Comparison of ENCODE assay signal across 22 cellular contexts in the genomic region with DNA sequence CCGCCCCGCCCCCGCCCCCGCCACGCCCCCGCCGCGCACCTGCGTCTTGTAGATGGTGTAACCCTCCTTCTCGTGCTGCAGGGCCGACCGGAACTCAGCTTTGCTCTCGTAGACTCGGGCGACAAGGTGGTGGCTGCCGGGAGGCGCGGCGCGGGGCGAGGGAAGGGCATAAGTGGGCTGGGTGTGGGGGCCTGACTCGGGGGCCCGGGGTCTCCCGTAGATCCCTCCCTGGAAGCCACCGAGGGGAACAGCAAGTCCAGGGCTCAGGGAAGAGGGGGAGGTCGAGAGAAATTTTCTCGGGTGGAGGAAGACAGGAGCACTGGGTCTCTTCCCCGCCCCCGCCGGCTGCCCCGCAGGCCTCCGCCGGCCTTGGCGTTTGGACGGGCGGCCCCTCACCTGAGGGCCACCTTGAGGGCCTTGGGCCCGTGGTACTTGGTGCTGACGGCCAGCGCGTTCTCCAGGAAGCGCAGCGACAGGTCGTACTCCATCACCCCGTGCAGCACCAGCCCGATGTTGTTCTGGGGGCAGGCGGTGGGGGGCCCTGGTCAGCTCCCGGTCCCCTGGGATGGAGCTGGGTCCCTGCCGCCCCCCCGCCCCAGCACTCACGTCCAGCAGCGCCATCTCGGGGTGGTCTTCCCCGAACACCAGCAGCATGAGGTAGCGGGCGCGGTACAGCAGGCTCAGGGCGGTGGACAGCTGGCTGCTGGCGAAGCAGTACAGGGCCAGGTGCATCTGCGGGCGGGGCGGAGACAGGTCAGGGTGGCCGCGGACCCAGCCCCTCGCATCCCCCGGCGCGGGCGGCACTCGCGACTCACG. TPM values are rescaled to one million over a fixed set of nuclear protein-coding genes. Genes with fewer than 3 reads are reported as not detected.
DNase-seq lines count a peak whose midpoint lies in the region; ATAC-seq and TF ChIP-seq lines count a peak whose summit lies in the region.
"Had no signal": no experiment of that assay in that cellular context is flagged by ENCODE, and none has a peak within 500 bp of the region (broad histone marks: within the 10 kb centered on the region; RNA-seq: fewer than 3 reads in every experiment).

No MANE protein-coding gene starts in this region.

- H2AK5ac ChIP-seq in neuronal stem cell (ENCODE audit: low read depth, low read length): no peak overlapping the region

- H3K4me2 ChIP-seq in SK-N-SH (no peak overlapping the region), neuronal stem cell (ENCODE audit: insufficient read depth, low read length, poor library complexity, severe bottlenecking) (no peak overlapping the region)

- no peaks in the 10 kb centered on the region for H3K79me2 ChIP-seq in SK-N-SH (ENCODE audit: insufficient read depth)

- no peak for TF ChIP-seq RAD21 in SK-N-SH (IDR thresholded peaks at IDR 0.05; ENCODE audit: low read length)

- H2AFZ ChIP-seq in SK-N-SH (ENCODE audit: low read depth) (no peak overlapping the region), neuronal stem cell (ENCODE audit: low read length) (no peak overlapping the region)

- no peak overlapping the region for H3K4ac ChIP-seq in neuronal stem cell (ENCODE audit: low read length)

- H4K8ac ChIP-seq in neuronal stem cell (ENCODE audit: low read depth, low read length): no peak overlapping the region

- H3K9ac ChIP-seq in SK-N-SH: no peak overlapping the region
- no peak overlapping the region for H3K9ac ChIP-seq in colonic mucosa (ENCODE audit: low read depth in 2 of 2, low read length in 2 of 2)
- H3K9ac ChIP-seq in neuronal stem cell (ENCODE audit: low read depth, low read length, poor library complexity): no peak overlapping the region

- H3K27ac ChIP-seq in SK-N-SH (ENCODE audit: low read depth in 2 of 2, low read length in 1 of 2): no peak overlapping the region
- H3K27ac ChIP-seq in colonic mucosa: no peak overlapping the region
- no peak overlapping the region for H3K27ac ChIP-seq in neuronal stem cell (replicated peaks; ENCODE audit: low read length)
- H3K27ac ChIP-seq: 22Rv1; BLaER1 treated with 17β-estradiol and CSF1 and Interleukin-3, amounts not matched to agents 10 nM and 100 nM; esophagus squamous epithelium; left lung had no signal

- H3F3A ChIP-seq in SK-N-SH (replicated peaks; ENCODE audit: insufficient read depth): peaks cover 16% of the 10 kb centered on the region

- no peaks in the 10 kb centered on the region for H3K9me3 ChIP-seq in SK-N-SH
- H3K9me3 ChIP-seq in colonic mucosa: no peaks in the 10 kb centered on the region
- H3K9me3 ChIP-seq in neuronal stem cell (replicated peaks in 1 of 2; ENCODE audit: control insufficient read depth in 2 of 2, insufficient read depth in 1 of 2, low read depth in 1 of 2, low read length in 2 of 2): no peaks in the 10 kb centered on the region
- H3K9me3 ChIP-seq: BLaER1 treated with 17β-estradiol and CSF1 and Interleukin-3, amounts not matched to agents 10 nM and 100 nM; esophagus squamous epithelium; left lung had no signal

- CTCF ChIA-PET in SK-N-SH (lab: Yijun Ruan, JAX): no interaction called here

- intact Hi-C loops in colonic mucosa (cut with DNase I): no loop called here

- H3K36me3 ChIP-seq in SK-N-SH (replicated peaks in 1 of 2; ENCODE audit: control insufficient read depth in 1 of 2, insufficient read depth in 2 of 2, low read length in 1 of 2) (peaks cover 0 to 34% of the 10 kb centered on the region in 2 experiments), colonic mucosa (peaks cover 12% of the 10 kb centered on the region), neuronal stem cell (replicated peaks in 1 of 2; ENCODE audit: control insufficient read depth in 2 of 2, insufficient read depth in 2 of 2, low read length in 2 of 2) (peaks cover 7 to 51% of the 10 kb centered on the region in 2 donors)

- peak overlapping the region; percentile 66 for H2BK5ac ChIP-seq in neuronal stem cell (ENCODE audit: low read length)

- H3K4me3 ChIP-seq in SK-N-SH (ENCODE audit: low read depth in 2 of 2, low read length in 1 of 2) (no peak overlapping the region), colonic mucosa (no peak overlapping the region), neuronal stem cell (ENCODE audit: low read length in 2 of 2) (no peak overlapping the region)
- H3K4me3 ChIP-seq: BLaER1 treated with 17β-estradiol and CSF1 and Interleukin-3, amounts not matched to agents 10 nM and 100 nM; esophagus squamous epithelium; left lung had no signal

- peaks cover 2% of the 10 kb centered on the region for H3K79me1 ChIP-seq in neuronal stem cell (ENCODE audit: low read depth, low read length)

- H3K14ac ChIP-seq in neuronal stem cell (ENCODE audit: low read length): peak overlapping the region; percentile 38

- no peaks in the 10 kb centered on the region for H3K9me2 ChIP-seq in SK-N-SH

- DNase-seq in SK-N-SH (peak; percentile 34), GM13977 (ENCODE audit: low spot score) (peak; percentile 22), colonic mucosa (peak; percentile 16), neuronal stem cell (ENCODE audit: low spot score) (no peak), NCI-H187 (lab: John Stamatoyannopoulos, UW) (no peak), NCI-H524 treated with DMSO at 0.1 percent for 48 hours (lab: John Stamatoyannopoulos, UW) (no peak)
- DNase-seq: activated CD4-positive, alpha-beta T cell treated with anti-CD3 and anti-CD28 coated beads for 36 hours; activated naive CD4-positive, alpha-beta T cell treated with anti-CD3 and anti-CD28 coated beads, Interleukin-2, amount 10 ng/mL, durations not matched to agents 7 days and 5 days; anterior cingulate cortex; effector CD8-positive, alpha-beta T cell; esophagus squamous epithelium; HFFc6; NCI-H146; NCI-H2227 treated with DMSO at 0.1 percent for 48 hours; nucleus accumbens; stimulated activated naive CD4-positive, alpha-beta T cell treated with Interleukin-2 at 50 U/mL for 16 hours had no signal

- H3K4me1 ChIP-seq in SK-N-SH (ENCODE audit: control insufficient read depth in 1 of 2, insufficient read depth in 2 of 2, low read depth in 1 of 2, low read length in 1 of 2) (no peaks in the 10 kb centered on the region), colonic mucosa (no peaks in the 10 kb centered on the region), neuronal stem cell (ENCODE audit: control insufficient read depth in 2 of 2, insufficient read depth in 1 of 2, low read depth in 1 of 2, low read length in 2 of 2) (no peaks in the 10 kb centered on the region)

- H4K20me1 ChIP-seq in SK-N-SH (ENCODE audit: insufficient read depth): no peaks in the 10 kb centered on the region

- H3K27me3 ChIP-seq in SK-N-SH (ENCODE audit: insufficient read depth): no peaks in the 10 kb centered on the region
- no peaks in the 10 kb centered on the region for H3K27me3 ChIP-seq in colonic mucosa
- no peaks in the 10 kb centered on the region for H3K27me3 ChIP-seq in neuronal stem cell (ENCODE audit: control insufficient read depth in 3 of 3, insufficient read depth in 3 of 3, low read depth in 1 of 3, low read length in 3 of 3)
- H3K27me3 ChIP-seq: BLaER1 treated with 17β-estradiol and CSF1 and Interleukin-3, amounts not matched to agents 10 nM and 100 nM; esophagus squamous epithelium; left lung had no signal

- no peak overlapping the region for H3K18ac ChIP-seq in neuronal stem cell (ENCODE audit: low read length)

- no peak for TF ChIP-seq CTCF in SK-N-SH (IDR thresholded peaks at IDR 0.05)
- no peak for TF ChIP-seq CTCF in GM13977 (IDR thresholded peaks at IDR 0.05; ENCODE audit: extremely low read depth, insufficient read depth, missing control alignments)
- TF ChIP-seq CTCF in colonic mucosa (IDR thresholded peaks at IDR 0.05): no peak

- H2BK12ac ChIP-seq in neuronal stem cell (ENCODE audit: low read length): no peak overlapping the region

- no peak overlapping the region for H4K91ac ChIP-seq in neuronal stem cell (ENCODE audit: low read depth, low read length, poor library complexity)

- POLR2A ChIA-PET in SK-N-SH (lab: Yijun Ruan, JAX): no interaction called here

- no peak overlapping the region for H2BK120ac ChIP-seq in neuronal stem cell (ENCODE audit: low read depth, low read length)

- 96% methylated on average over 45 of the region's 71 CpGs for WGBS in SK-N-SH (ENCODE audit: low lambda C conversion rate)
- no CpG with 5 or more reads among the region's 71 CpGs for WGBS in neuronal stem cell (ENCODE audit: extremely low coverage in 2 of 2, insufficient read length in 2 of 2, insufficient replicate concordance in 1 of 2), 2 donors

- H3K23ac ChIP-seq in neuronal stem cell (ENCODE audit: low read depth, low read length, poor library complexity): no peak overlapping the region

- no peak for TF ChIP-seq EP300 in SK-N-SH (IDR thresholded peaks at IDR 0.05; ENCODE audit: borderline replicate concordance in 1 of 2, low read depth in 1 of 2, low read length in 1 of 2)

- no peak overlapping the region for H2BK15ac ChIP-seq in neuronal stem cell (ENCODE audit: low read length)

- in situ Hi-C loops in GM13977 (cut with MboI; ENCODE audit: low pct_unique_long_range_greater_than_20kb, low sequenced_read_pairs, unreplicated experiment): no loop called here

- ATAC-seq in SK-N-SH treated with all-trans-retinoic acid at 6 μM for 48 hours (no peak), HG03354 (IDR thresholded peaks at IDR 0.05; ENCODE audit: poor library complexity, severe bottlenecking, unreplicated experiment) (no peak)
- ATAC-seq: activated CD4-positive, alpha-beta T cell treated with anti-CD3 and anti-CD28 coated beads for 36 hours; left lung; sciatic nerve had no signal

TF ChIP-seq in SK-N-SH, 30 proteins besides CTCF, POLR2A, EP300 and RAD21 (continues in another document):
- TF ChIP-seq FOXM1 (IDR thresholded peaks at IDR 0.05; ENCODE audit: low read depth) (no peak), JUND (IDR thresholded peaks at IDR 0.05) (no peak)

TF ChIP-seq in SK-N-SH treated with all-trans-retinoic acid at 6 μM for 48 hours, 23 proteins besides CTCF, POLR2A, EP300 and RAD21 (continues in another document):
- no peak for TF ChIP-seq ZFP30 (CRISPR knock-in tag; IDR thresholded peaks at IDR 0.05)
- TF ChIP-seq ZFP3 (CRISPR knock-in tag; IDR thresholded peaks at IDR 0.05): no peak
- TF ChIP-seq ESRRG (CRISPR knock-in tag; IDR thresholded peaks at IDR 0.05): no peak
- TF ChIP-seq SNAI2 (CRISPR knock-in tag; IDR thresholded peaks at IDR 0.05): no peak
- TF ChIP-seq ZNF70 (CRISPR knock-in tag; IDR thresholded peaks at IDR 0.05): no peak
- no peak for TF ChIP-seq GLIS3 (CRISPR knock-in tag; IDR thresholded peaks at IDR 0.05)

RNA-seq across cellular contexts. Expression of gene CLUH, which starts 19.4 kb away (rescaled TPM):
- 25.1 and 32.2 TPM in 2 replicates for polyA plus RNA-seq in SK-N-SH (2012; rRNA removed)
- polyA plus RNA-seq in SK-N-SH (2012; cell fraction: cytosol; rRNA removed): 6.6 and 12.0 TPM in 2 replicates
- polyA plus RNA-seq in SK-N-SH (2012; cell fraction: nucleus; rRNA removed): 144 and 174 TPM in 2 replicates
- total RNA-seq in colonic mucosa: 100 to 1,000 TPM; 111 to 285 TPM
- polyA plus RNA-seq in neuronal stem cell (2013, experiment 1 of 2): 15.4 TPM
- polyA plus RNA-seq in neuronal stem cell (2013, experiment 2 of 2): 13.9 TPM

RNA-seq across cellular contexts. Expression of gene CCDC92B, which starts 57.3 kb away (rescaled TPM):
- 0.07 and 0.13 TPM in 2 replicates for polyA plus RNA-seq in SK-N-SH (2012; rRNA removed)
- polyA plus RNA-seq in SK-N-SH (2012; cell fraction: cytosol; rRNA removed): 0.13 and 0.22 TPM in 2 replicates
- polyA plus RNA-seq in SK-N-SH (2012; cell fraction: nucleus; rRNA removed): 0.30 and 0.35 TPM in 2 replicates
- 1 to 10 TPM in 1 of 2 donors, under 1 TPM in 1; 0.72 to 1.8 TPM for total RNA-seq in colonic mucosa
- 0.35 TPM for polyA plus RNA-seq in neuronal stem cell (2013, experiment 1 of 2)
- 0.42 TPM for polyA plus RNA-seq in neuronal stem cell (2013, experiment 2 of 2)
- total RNA-seq: activated CD4-positive, alpha-beta T cell treated with anti-CD3 and anti-CD28 coated beads for 36 hours; HFFc6 had no signal

Comparison
In these comparisons a context has a peak if more than half of its experiments do, and no peak if none do; other contexts are left out.
1. DNase-seq: peak in SK-N-SH (single experiment), GM13977 (single experiment) and colonic mucosa (single experiment); none in neuronal stem cell (single experiment), NCI-H187 (0 of 2) and NCI-H524 treated with DMSO at 0.1 percent for 48 hours (single experiment).